8 cellular contexts compared by ENCODE assay signal in genomic region chr16:70430667-70431536, GRCh38. TPM values are rescaled to one million over a fixed set of nuclear protein-coding genes. Genes with fewer than 3 reads are reported as not detected.
DNase-seq lines count a peak whose midpoint lies in the region; ATAC-seq and TF ChIP-seq lines count a peak whose summit lies in the region.

No MANE protein-coding gene starts in this region.

- H2AFZ ChIP-seq in OCI-LY1 (ENCODE audit: low read length): no peak overlapping the region

- H3K9me3 ChIP-seq in OCI-LY1 (ENCODE audit: low read length): no peaks in the 10 kb centered on the region

- peak overlapping the region; percentile 67 for H3K4me2 ChIP-seq in OCI-LY1 (ENCODE audit: low read length)

- peaks cover 6% of the 10 kb centered on the region; the same call in 1 of the 2 replicates for H3K36me3 ChIP-seq in OCI-LY1 (ENCODE audit: insufficient read depth, low read length)

- peaks cover 74% of the 10 kb centered on the region for H3K4me1 ChIP-seq in OCI-LY1 (ENCODE audit: insufficient read depth, low read length, severe bottlenecking)

- no peaks in the 10 kb centered on the region for H3K79me2 ChIP-seq in OCI-LY1 (ENCODE audit: insufficient read depth, low read length)

- intact Hi-C loops in posterior vena cava (cut with DNase I): no loop called here

- no peak for TF ChIP-seq CTCF in OCI-LY1 (IDR thresholded peaks at IDR 0.05; ENCODE audit: low read length)

- H3K9me2 ChIP-seq in OCI-LY1 (ENCODE audit: low read depth, low read length): no peaks in the 10 kb centered on the region

- ATAC-seq in GM18861 (IDR thresholded peaks at IDR 0.05; ENCODE audit: unreplicated experiment) (peak; percentile 51), HG02852 (IDR thresholded peaks at IDR 0.05; ENCODE audit: unreplicated experiment) (peak; percentile 55)
- peak; percentile 58 for ATAC-seq in stimulated activated naive CD8-positive, alpha-beta T cell treated with anti-CD3 and anti-CD28 coated beads, Interleukin-15, Interleukin-2, amounts not matched to agents 100 U/mL and 50 U/mL, for 24 hours

- DNase-seq in activated effector memory CD4-positive, alpha-beta T cell treated with anti-CD3 and anti-CD28 coated beads, Interleukin-2, amount 50 U/mL, for 16 hours: peak; percentile 79
- peak; percentile 70 for DNase-seq in islet precursor cell
- DNase-seq in stimulated activated naive CD8-positive, alpha-beta T cell treated with anti-CD3 and anti-CD28 coated beads, Interleukin-15, Interleukin-2, amounts not matched to agents 100 U/mL and 50 U/mL, for 24 hours: peak; percentile 69
- no peak for DNase-seq in posterior vena cava (ENCODE audit: low spot score)
- DNase-seq in globus pallidus (ENCODE audit: low spot score): no peak

- peak overlapping the region; percentile 30 for H3K4me3 ChIP-seq in OCI-LY1 (ENCODE audit: low read depth, low read length, poor library complexity, severe bottlenecking)

- H3F3A ChIP-seq in OCI-LY1 (ENCODE audit: insufficient read depth, low read length): peaks cover 15% of the 10 kb centered on the region

- peak overlapping the region; percentile 100 for H3K27ac ChIP-seq in OCI-LY1 (ENCODE audit: low read depth, low read length, poor library complexity, severe bottlenecking)

- H3K27me3 ChIP-seq in OCI-LY1 (ENCODE audit: insufficient read depth, low read length): no peaks in the 10 kb centered on the region

- H4K20me1 ChIP-seq in OCI-LY1 (ENCODE audit: insufficient read depth, low read length): no peaks in the 10 kb centered on the region

- H3K9ac ChIP-seq in OCI-LY1 (ENCODE audit: low read length): peak overlapping the region; percentile 64

RNA-seq across cellular contexts. Expression of gene ST3GAL2, which starts 8.0 kb away (rescaled TPM):
- total RNA-seq in posterior vena cava: 10 to 100 TPM; 27.7 to 29.4 TPM

RNA-seq across cellular contexts. Expression of gene FCSK, which starts 23.5 kb away (rescaled TPM):
- 10 to 100 TPM; 10.7 to 11.0 TPM for total RNA-seq in posterior vena cava

Comparison
In these comparisons a context has a peak if more than half of its experiments do, and no peak if none do; other contexts are left out.
1. DNase-seq: peak in activated effector memory CD4-positive, alpha-beta T cell treated with anti-CD3 and anti-CD28 coated beads, Interleukin-2, amount 50 U/mL, for 16 hours (single experiment), islet precursor cell (single experiment) and stimulated activated naive CD8-positive, alpha-beta T cell treated with anti-CD3 and anti-CD28 coated beads, Interleukin-15, Interleukin-2, amounts not matched to agents 100 U/mL and 50 U/mL, for 24 hours (single experiment); none in posterior vena cava (single experiment) and globus pallidus (single experiment).
2. Peak in every context shown above with its lines, with median percentiles within 50 percentile points of each other: ATAC-seq.